ENCODE assay signal across 8 cellular contexts in the genomic region with DNA sequence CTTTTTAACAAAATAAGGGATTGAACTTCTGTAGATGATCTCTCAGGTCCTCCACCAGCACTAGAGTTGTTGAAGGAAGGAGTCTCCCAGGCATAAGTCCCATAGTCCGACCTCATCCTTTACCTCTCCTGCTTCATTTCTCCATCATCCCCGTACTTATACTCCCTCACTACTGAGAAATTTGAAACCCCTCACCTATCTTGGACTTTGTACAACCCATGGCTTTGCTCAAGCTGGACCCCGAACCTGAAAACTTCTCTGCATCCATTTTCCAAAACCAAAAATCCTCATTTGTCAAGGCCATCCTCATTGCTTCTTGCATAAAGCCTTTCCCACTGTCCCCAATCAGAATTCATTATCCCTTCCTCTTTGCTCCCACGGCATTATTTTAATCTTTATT. TPM values are rescaled to one million over a fixed set of nuclear protein-coding genes. Genes with fewer than 3 reads are reported as not detected.
DNase-seq lines count a peak whose midpoint lies in the region; ATAC-seq, FAIRE-seq and TF ChIP-seq lines count a peak whose summit lies in the region.

No MANE protein-coding gene starts in this region.

- H3K4me3 ChIP-seq in kidney (ENCODE audit: low read length in 2 of 2) = peak overlapping the region; percentile 46 to 68

- peaks cover 19% of the 10 kb centered on the region for H3K4me1 Mint-ChIP-seq in T-helper 2 cell treated with Interferon-gamma antibody and Interleukin-4, amounts not matched to agents 5 μg/mL and 100 μg/mL, for 36 hours (ENCODE audit: low read depth)
- peaks cover 15% of the 10 kb centered on the region for H3K4me1 Mint-ChIP-seq in activated naive CD8-positive, alpha-beta T cell treated with anti-CD3 and anti-CD28 coated beads, Interleukin-2, amount 10 ng/mL, durations not matched to agents 7 days and 5 days

- DNase-seq in T-helper 2 cell treated with Interferon-gamma antibody and Interleukin-4, amounts not matched to agents 5 μg/mL and 100 μg/mL, for 36 hours (ENCODE audit: low spot score) = no peak
- no peak for DNase-seq in T-helper 2 cell
- no peak for DNase-seq in activated naive CD8-positive, alpha-beta T cell treated with anti-CD3 and anti-CD28 coated beads, Interleukin-2, amount 10 ng/mL, durations not matched to agents 7 days and 5 days
- DNase-seq in kidney = no peak
- no peak for DNase-seq in NCI-H69 (lab: John Stamatoyannopoulos, UW)
- no peak for DNase-seq in Ammon's horn (ENCODE audit: low spot score)

- H3K4me1 ChIP-seq in kidney (ENCODE audit: control insufficient read depth in 1 of 2, insufficient read depth in 1 of 2, low read depth in 1 of 2, low read length in 2 of 2) = peaks cover 0 to 3% of the 10 kb centered on the region in 2 donors

- H3K27ac Mint-ChIP-seq in T-helper 2 cell treated with Interferon-gamma antibody and Interleukin-4, amounts not matched to agents 5 μg/mL and 100 μg/mL, for 36 hours = peak overlapping the region; percentile 96
- H3K27ac Mint-ChIP-seq in activated naive CD8-positive, alpha-beta T cell treated with anti-CD3 and anti-CD28 coated beads, Interleukin-2, amount 10 ng/mL, durations not matched to agents 7 days and 5 days = peak overlapping the region; percentile 96

- POLR2A ChIA-PET in activated naive CD8-positive, alpha-beta T cell treated with anti-CD3 and anti-CD28 coated beads, Interleukin-2, amount 10 ng/mL, durations not matched to agents 7 days and 5 days (lab: Charles Lee) = interaction anchor here (1.2 to 2.5 kb wide), 2 partner anchors 50 to 134 kb away, joined by 3 to 10 read pairs; no protein-coding TSS in a partner anchor

- peak overlapping the region; percentile 94 for H3K4me3 Mint-ChIP-seq in T-helper 2 cell treated with Interferon-gamma antibody and Interleukin-4, amounts not matched to agents 5 μg/mL and 100 μg/mL, for 36 hours
- peak overlapping the region; percentile 85 for H3K4me3 Mint-ChIP-seq in activated naive CD8-positive, alpha-beta T cell treated with anti-CD3 and anti-CD28 coated beads, Interleukin-2, amount 10 ng/mL, durations not matched to agents 7 days and 5 days

- peak overlapping the region in 1 of 2 donors; percentile 95 for H3K27ac ChIP-seq in kidney (ENCODE audit: low read depth in 2 of 2, low read length in 2 of 2)
- peak overlapping the region; percentile 94 for H3K27ac ChIP-seq in temporal lobe (ENCODE audit: low read depth, low read length)

- H3K9me3 ChIP-seq in kidney (ENCODE audit: control insufficient read depth in 1 of 2, low read length in 2 of 2) = no peaks in the 10 kb centered on the region

- H3K9ac ChIP-seq in kidney (ENCODE audit: low read length in 2 of 2) = peak overlapping the region in 1 of 2 donors; percentile 38

- no peaks in the 10 kb centered on the region for H3K27me3 Mint-ChIP-seq in T-helper 2 cell treated with Interferon-gamma antibody and Interleukin-4, amounts not matched to agents 5 μg/mL and 100 μg/mL, for 36 hours (ENCODE audit: low read depth)
- no peaks in the 10 kb centered on the region for H3K27me3 Mint-ChIP-seq in activated naive CD8-positive, alpha-beta T cell treated with anti-CD3 and anti-CD28 coated beads, Interleukin-2, amount 10 ng/mL, durations not matched to agents 7 days and 5 days

- FAIRE-seq in kidney (lab: Jason Lieb, UNC) = no peak

- H3K36me3 ChIP-seq in kidney (ENCODE audit: control insufficient read depth in 1 of 2, insufficient read depth in 2 of 2, low read length in 2 of 2) = peaks cover 0 to 3% of the 10 kb centered on the region in 2 donors

- intact Hi-C loops in kidney (cut with DNase I) = loop anchor here (10.0 kb wide), 1 partner anchor 124 kb away; no protein-coding TSS in a partner anchor

- no peak for TF ChIP-seq CTCF in kidney (IDR thresholded peaks at IDR 0.05; ENCODE audit: borderline replicate concordance, extremely low read depth, insufficient read depth)

- no peaks in the 10 kb centered on the region for H3K9me3 Mint-ChIP-seq in T-helper 2 cell treated with Interferon-gamma antibody and Interleukin-4, amounts not matched to agents 5 μg/mL and 100 μg/mL, for 36 hours
- no peaks in the 10 kb centered on the region for H3K9me3 Mint-ChIP-seq in activated naive CD8-positive, alpha-beta T cell treated with anti-CD3 and anti-CD28 coated beads, Interleukin-2, amount 10 ng/mL, durations not matched to agents 7 days and 5 days

- ATAC-seq in activated naive CD8-positive, alpha-beta T cell treated with anti-CD3 and anti-CD28 coated beads, Interleukin-2, amount 10 ng/mL, durations not matched to agents 7 days and 5 days (ENCODE audit: low read depth) = no peak
- no peak for ATAC-seq in GM19351 (IDR thresholded peaks at IDR 0.05; ENCODE audit: unreplicated experiment)

- H3K36me3 Mint-ChIP-seq in T-helper 2 cell treated with Interferon-gamma antibody and Interleukin-4, amounts not matched to agents 5 μg/mL and 100 μg/mL, for 36 hours (ENCODE audit: low read depth) = peaks cover 3% of the 10 kb centered on the region
- H3K36me3 Mint-ChIP-seq in activated naive CD8-positive, alpha-beta T cell treated with anti-CD3 and anti-CD28 coated beads, Interleukin-2, amount 10 ng/mL, durations not matched to agents 7 days and 5 days = peaks cover 11% of the 10 kb centered on the region

RNA-seq across cellular contexts. Expression of a gene that starts 0.5 kb away (rescaled TPM):
- 10 to 100 TPM; 16.7 to 17.1 TPM for total RNA-seq in activated naive CD8-positive, alpha-beta T cell treated with anti-CD3 and anti-CD28 coated beads, Interleukin-2, amount 10 ng/mL, durations not matched to agents 7 days and 5 days
- total RNA-seq in kidney (17.5 TPM), temporal lobe (8.1 TPM)
- 17.7 TPM for polyA plus RNA-seq in kidney (ENCODE audit: insufficient read depth, low read depth, low replicate concordance)

RNA-seq across cellular contexts. Expression of a gene that starts 8.7 kb away (rescaled TPM):
- total RNA-seq in activated naive CD8-positive, alpha-beta T cell treated with anti-CD3 and anti-CD28 coated beads, Interleukin-2, amount 10 ng/mL, durations not matched to agents 7 days and 5 days = 1 to 10 TPM; 4.4 to 4.7 TPM
- total RNA-seq in kidney = 2.8 TPM
- 10.9 TPM for polyA plus RNA-seq in kidney (ENCODE audit: insufficient read depth, low read depth, low replicate concordance)
- total RNA-seq in temporal lobe = not detected

RNA-seq across cellular contexts. Expression of a gene that starts 15.6 kb away (rescaled TPM):
- 10 to 100 TPM; 77.3 to 77.6 TPM for total RNA-seq in activated naive CD8-positive, alpha-beta T cell treated with anti-CD3 and anti-CD28 coated beads, Interleukin-2, amount 10 ng/mL, durations not matched to agents 7 days and 5 days
- total RNA-seq in kidney (97.5 TPM), temporal lobe (26.8 TPM)
- polyA plus RNA-seq in kidney (ENCODE audit: insufficient read depth, low read depth, low replicate concordance) = 131 TPM

RNA-seq across cellular contexts. Expression of a gene that starts 17.0 kb away (rescaled TPM):
- 100 to 1,000 TPM; 129 TPM for total RNA-seq in activated naive CD8-positive, alpha-beta T cell treated with anti-CD3 and anti-CD28 coated beads, Interleukin-2, amount 10 ng/mL, durations not matched to agents 7 days and 5 days
- total RNA-seq in kidney = 106 TPM
- 112 TPM for polyA plus RNA-seq in kidney (ENCODE audit: insufficient read depth, low read depth, low replicate concordance)
- 44.0 TPM for total RNA-seq in temporal lobe

RNA-seq across cellular contexts. Expression of a gene that starts 45.5 kb away (rescaled TPM):
- 10 to 100 TPM; 68.1 to 69.8 TPM for total RNA-seq in activated naive CD8-positive, alpha-beta T cell treated with anti-CD3 and anti-CD28 coated beads, Interleukin-2, amount 10 ng/mL, durations not matched to agents 7 days and 5 days
- total RNA-seq in kidney (44.8 TPM), temporal lobe (6.6 TPM)
- 72.6 TPM for polyA plus RNA-seq in kidney (ENCODE audit: insufficient read depth, low read depth, low replicate concordance)
